In genomic region chr3:57169106-57169505, GRCh38 we compare ENCODE assay signal across 1 cellular context.
TF ChIP-seq lines count a peak whose summit lies in the region.

No MANE protein-coding gene starts in this region.

TF ChIP-seq in H1, 55 proteins besides CTCF, POLR2A, EP300 and RAD21:
- TF ChIP-seq TCF12 (IDR thresholded peaks at IDR 0.05; ENCODE audit: low read depth, low read length) (no peak), BCL11A (IDR thresholded peaks at IDR 0.05; ENCODE audit: low read depth in 2 of 2, low read length in 2 of 2) (no peak), SRF (IDR thresholded peaks at IDR 0.05; ENCODE audit: low read depth, low read length) (no peak), TAF1 (IDR thresholded peaks at IDR 0.05; ENCODE audit: low read depth, low read length) (no peak), KDM5A (IDR thresholded peaks at IDR 0.05; ENCODE audit: low read length) (no peak), ATF3 (IDR thresholded peaks at IDR 0.05; ENCODE audit: insufficient read depth, low read depth, low read length) (no peak), RXRA (IDR thresholded peaks at IDR 0.05; ENCODE audit: insufficient read depth, low read depth, low read length) (no peak), HDAC2 (IDR thresholded peaks at IDR 0.05; ENCODE audit: borderline replicate concordance in 1 of 2, low read depth in 2 of 2, low read length in 2 of 2) (no peak), ZNF274 (IDR thresholded peaks at IDR 0.05; ENCODE audit: borderline replicate concordance, extremely low read depth, low read length) (no peak), CTBP2 (IDR thresholded peaks at IDR 0.05; ENCODE audit: borderline replicate concordance, insufficient read depth, insufficient read length, low read length) (no peak), SUZ12 (IDR thresholded peaks at IDR 0.05; ENCODE audit: low read length) (no peak), TBP (IDR thresholded peaks at IDR 0.05; ENCODE audit: low read depth, low read length) (no peak), JUN (IDR thresholded peaks at IDR 0.05; ENCODE audit: low read depth, low read length) (no peak), CEBPB (IDR thresholded peaks at IDR 0.05; ENCODE audit: low read depth, low read length) (no peak)
